Comparison of ENCODE assay signal across 9 cellular contexts in the genomic region with DNA sequence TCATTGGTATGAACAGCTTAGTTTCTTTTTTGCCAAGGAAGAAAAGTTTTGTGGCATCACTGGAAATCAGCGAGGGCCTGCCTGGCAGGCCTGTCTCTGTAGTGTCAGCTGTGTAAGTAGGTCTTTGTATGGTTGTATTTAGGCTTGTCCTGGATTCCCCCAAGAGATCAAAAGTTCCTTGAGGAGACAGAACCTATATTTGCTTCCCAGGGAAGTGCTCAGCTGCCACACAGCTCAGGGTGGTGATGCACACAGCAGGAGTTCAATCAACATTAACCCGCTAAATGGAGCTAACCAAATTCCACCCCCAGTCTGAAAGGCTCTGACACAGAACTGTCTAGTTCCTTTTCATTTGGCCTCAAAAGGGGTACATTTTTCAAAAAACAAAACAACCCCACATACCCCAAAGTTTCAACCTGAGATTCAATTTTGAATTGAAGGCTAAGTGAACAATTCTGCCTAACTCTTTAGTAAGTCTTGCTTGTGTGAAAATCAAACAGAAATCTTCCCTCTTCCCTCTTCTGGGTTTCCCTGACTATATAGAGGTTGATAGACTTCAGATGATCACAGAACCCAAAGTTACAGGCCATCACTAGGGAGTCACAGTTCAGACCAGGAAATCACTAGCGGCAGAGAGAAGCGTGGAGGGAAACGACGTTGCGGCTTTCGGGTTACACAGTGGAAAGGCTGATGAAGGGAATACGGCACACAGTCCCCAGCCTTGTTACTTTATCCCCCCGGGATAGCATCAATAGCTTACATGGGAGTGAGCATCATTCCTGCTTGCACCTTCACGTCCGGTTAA.
DNase-seq lines count a peak whose midpoint lies in the region; ATAC-seq and TF ChIP-seq lines count a peak whose summit lies in the region.
"Had no signal": no experiment of that assay in that cellular context is flagged by ENCODE, and none has a peak within 500 bp of the region (broad histone marks: within the 10 kb centered on the region; RNA-seq: fewer than 3 reads in every experiment).

No MANE protein-coding gene starts in this region.

- H3K4me1 ChIP-seq in right lobe of liver, result peaks cover 0 to 72% (median 38%) of the 10 kb centered on the region in 4 donors

- TF ChIP-seq CTCF in right lobe of liver (IDR thresholded peaks at IDR 0.05), result no peak

- no peaks in the 10 kb centered on the region for H3K27me3 Mint-ChIP-seq in activated naive CD4-positive, alpha-beta T cell treated with anti-CD3 and anti-CD28 coated beads for 36 hours (ENCODE audit: low read depth)

- H3K27ac ChIP-seq in right lobe of liver (peak overlapping the region; percentile 64 to 79 (median 74)), temporal lobe (ENCODE audit: low read depth, low read length) (peak overlapping the region; percentile 70)

- no peak for TF ChIP-seq POLR2A in right lobe of liver (IDR thresholded peaks at IDR 0.05)

- DNase-seq in activated naive CD4-positive, alpha-beta T cell treated with anti-CD3 and anti-CD28 coated beads for 36 hours, result no peak
- DNase-seq in activated naive CD4-positive, alpha-beta T cell treated with Interleukin-2 at 50 U/mL for 16 hours, result no peak
- no peak for DNase-seq in activated naive CD4-positive, alpha-beta T cell treated with anti-CD3 and anti-CD28 coated beads, Interleukin-2, amount 50 U/mL, for 72 hours (ENCODE audit: low spot score in 2 of 2)
- DNase-seq in right lobe of liver (no peak), NCI-H345 treated with DMSO at 0.1 percent for 48 hours (lab: John Stamatoyannopoulos, UW; ENCODE audit: unreplicated experiment) (no peak)
- DNase-seq: NCI-H526 treated with DMSO at 0.1 percent for 48 hours had no signal

- intact Hi-C loops in activated naive CD4-positive, alpha-beta T cell treated with anti-CD3 and anti-CD28 coated beads for 36 hours (cut with micrococcal nuclease), result loop anchor here (1.0 to 5.0 kb wide), 8 partner anchors 45 to 679 kb away; no protein-coding TSS in a partner anchor
- intact Hi-C loops in right lobe of liver (cut with DNase I), result no loop called here

- no peaks in the 10 kb centered on the region for H3K36me3 Mint-ChIP-seq in activated naive CD4-positive, alpha-beta T cell treated with anti-CD3 and anti-CD28 coated beads for 36 hours (ENCODE audit: low read depth)
- no peaks in the 10 kb centered on the region for H3K36me3 Mint-ChIP-seq in activated naive CD4-positive, alpha-beta T cell treated with anti-CD3 and anti-CD28 coated beads, Interleukin-2, amount 50 U/mL, for 72 hours

- CTCF ChIA-PET in activated naive CD4-positive, alpha-beta T cell treated with anti-CD3 and anti-CD28 coated beads for 36 hours (lab: Charles Lee), result interaction anchor here (0.6 to 5.7 kb wide), 21 partner anchors 11 to 355 kb away, joined by 3 to 120 read pairs (median 7); no protein-coding TSS in a partner anchor

- no peaks in the 10 kb centered on the region for H3K36me3 ChIP-seq in right lobe of liver

- H3K9me3 Mint-ChIP-seq in activated naive CD4-positive, alpha-beta T cell treated with anti-CD3 and anti-CD28 coated beads for 36 hours, result no peaks in the 10 kb centered on the region
- no peaks in the 10 kb centered on the region for H3K9me3 Mint-ChIP-seq in activated naive CD4-positive, alpha-beta T cell treated with anti-CD3 and anti-CD28 coated beads, Interleukin-2, amount 50 U/mL, for 72 hours

- peak; percentile 37 to 48 for ATAC-seq in activated naive CD4-positive, alpha-beta T cell treated with anti-CD3 and anti-CD28 coated beads, Interleukin-2, amount 50 U/mL, for 72 hours
- peak in 3 of 4 donors; percentile 4 to 19 (median 6) for ATAC-seq in right lobe of liver
- ATAC-seq in GM18870 (IDR thresholded peaks at IDR 0.05; ENCODE audit: unreplicated experiment), result no peak
- ATAC-seq in GM19467 (IDR thresholded peaks at IDR 0.05; ENCODE audit: unreplicated experiment), result no peak

- no peaks in the 10 kb centered on the region for H3K27me3 ChIP-seq in right lobe of liver

- WGBS in right lobe of liver (ENCODE audit: insufficient coverage, low coverage, low lambda C conversion rate, missing lambda C conversion rate), result 64% methylated on average over 12 of the region's 12 CpGs

- H3K4me1 Mint-ChIP-seq in activated naive CD4-positive, alpha-beta T cell treated with anti-CD3 and anti-CD28 coated beads for 36 hours (ENCODE audit: low read depth), result peaks cover 57% of the 10 kb centered on the region

- H3K4me3 Mint-ChIP-seq in activated naive CD4-positive, alpha-beta T cell treated with anti-CD3 and anti-CD28 coated beads for 36 hours, result peak overlapping the region; percentile 42

- H3K4me3 ChIP-seq in right lobe of liver, result no peak overlapping the region

- H3K9me3 ChIP-seq in right lobe of liver, result no peaks in the 10 kb centered on the region

- peak overlapping the region; percentile 34 for H3K27ac Mint-ChIP-seq in activated naive CD4-positive, alpha-beta T cell treated with anti-CD3 and anti-CD28 coated beads for 36 hours
- H3K27ac Mint-ChIP-seq in activated naive CD4-positive, alpha-beta T cell treated with anti-CD3 and anti-CD28 coated beads, Interleukin-2, amount 50 U/mL, for 72 hours, result peak overlapping the region in 1 of 2 donors; percentile 86

Comparison
In these comparisons a context has a peak if more than half of its experiments do, and no peak if none do; other contexts are left out.
1. ATAC-seq: peak in activated naive CD4-positive, alpha-beta T cell treated with anti-CD3 and anti-CD28 coated beads, Interleukin-2, amount 50 U/mL, for 72 hours (2 of 2) and right lobe of liver (3 of 4); none in GM18870 (single experiment) and GM19467 (single experiment).